In genomic region chr6:123986938-123987337, GRCh38 we compare ENCODE assay signal across 19 cellular contexts.
DNase-seq lines count a peak whose midpoint lies in the region; ATAC-seq lines count a peak whose summit lies in the region.
"Had no signal": no experiment of that assay in that cellular context is flagged by ENCODE, and none has a peak within 500 bp of the region (broad histone marks: within the 10 kb centered on the region; RNA-seq: fewer than 3 reads in every experiment).

No MANE protein-coding gene starts in this region.

- H3K9me3 ChIP-seq in MG63 = no peaks in the 10 kb centered on the region
- H3K9me3 ChIP-seq: BLaER1 had no signal

- no peaks in the 10 kb centered on the region for H3K36me3 ChIP-seq in MG63
- H3K36me3 ChIP-seq: BLaER1 had no signal

- no peaks in the 10 kb centered on the region for H3K27me3 ChIP-seq in MG63
- H3K27me3 ChIP-seq: BLaER1 had no signal

- no peak for DNase-seq in NOMO-1 treated with dmso at 0.1 percent for 144 hours (lab: John Stamatoyannopoulos, UW; ENCODE audit: unreplicated experiment)
- no peak for DNase-seq in MG63
- DNase-seq in HT-29 (ENCODE audit: low spot score) = no peak
- DNase-seq in islet precursor cell = no peak
- DNase-seq: 8988T; DMS153; EL; NCI-H146; NCI-H2081 treated with DMSO at 0.1 percent for 48 hours; NCI-H2227 treated with DMSO at 0.1 percent for 48 hours; NCI-H526; NK-92 treated with Interleukin-12 subunit alpha and Interleukin-12 subunit beta, amount 100 ng/mL, for 24 hours; PC-3; T-helper 9 cell had no signal

- ATAC-seq in GM18498 (IDR thresholded peaks at IDR 0.05; ENCODE audit: unreplicated experiment) = peak; percentile 60
- peak; percentile 65 for ATAC-seq in GM19351 (IDR thresholded peaks at IDR 0.05; ENCODE audit: unreplicated experiment)
- ATAC-seq in HG02623 (IDR thresholded peaks at IDR 0.05; ENCODE audit: unreplicated experiment) = peak; percentile 48
- ATAC-seq in HG03439 (IDR thresholded peaks at IDR 0.05; ENCODE audit: unreplicated experiment) = peak; percentile 79
- ATAC-seq: PC-3 had no signal

- H3K4me3 ChIP-seq in MG63 = no peak overlapping the region
- H3K4me3 ChIP-seq: BLaER1 had no signal
